Comparison of ENCODE assay signal across 8 cellular contexts in genomic region chr4:6885953-6886557, GRCh38.
DNase-seq lines count a peak whose midpoint lies in the region; ATAC-seq, FAIRE-seq and TF ChIP-seq lines count a peak whose summit lies in the region.

No MANE protein-coding gene starts in this region.

- no peak overlapping the region for H3K4me3 ChIP-seq in GM12864 (ENCODE audit: low read depth, low read length)

- peaks cover 38% of the 10 kb centered on the region for H3K36me3 Mint-ChIP-seq in nephron progenitor cell (ENCODE audit: low read depth)

- peaks cover 5% of the 10 kb centered on the region for H3K27me3 Mint-ChIP-seq in nephron progenitor cell (ENCODE audit: low read depth, poor library complexity)

- H3K4me3 Mint-ChIP-seq in nephron progenitor cell, result no peak overlapping the region

- ATAC-seq in HG03469 (IDR thresholded peaks at IDR 0.05; ENCODE audit: unreplicated experiment) (peak; percentile 40), SK-N-SH treated with all-trans-retinoic acid at 6 μM for 48 hours (peak; percentile 65), GM18502 (IDR thresholded peaks at IDR 0.05; ENCODE audit: poor library complexity, unreplicated experiment) (no peak)

- TF ChIP-seq CTCF in GM12864 (IDR thresholded peaks at IDR 0.05; ENCODE audit: low read depth, low read length, missing control alignments), result peak; percentile 32
- no peak for TF ChIP-seq CTCF in nephron progenitor cell (IDR thresholded peaks at IDR 0.05)

- DNase-seq in GM12864 (ENCODE audit: low read depth), result no peak
- peak; percentile 66 for DNase-seq in fibroblast of peridontal ligament (ENCODE audit: extremely low read depth)
- DNase-seq in nephron progenitor cell, result no peak
- no peak for DNase-seq in NCI-H446 treated with DMSO at 0.1 percent for 48 hours (lab: John Stamatoyannopoulos, UW)
- DNase-seq in urothelium cell line (ENCODE audit: low spot score), result no peak

- H3K9me3 Mint-ChIP-seq in nephron progenitor cell, result peaks cover 16% of the 10 kb centered on the region

- FAIRE-seq in urothelium cell line (lab: Jason Lieb, UNC), result no peak

- H3K4me1 Mint-ChIP-seq in nephron progenitor cell, result peaks cover 43% of the 10 kb centered on the region

- peak overlapping the region; percentile 84 for H3K27ac Mint-ChIP-seq in nephron progenitor cell

TF ChIP-seq in SK-N-SH treated with all-trans-retinoic acid at 6 μM for 48 hours, 23 proteins besides CTCF, POLR2A, EP300 and RAD21:
- TF ChIP-seq ARNTL (CRISPR knock-in tag; IDR thresholded peaks at IDR 0.05; ENCODE audit: borderline replicate concordance, low read depth) (no peak), BACH2 (CRISPR knock-in tag; IDR thresholded peaks at IDR 0.05; ENCODE audit: borderline replicate concordance) (no peak), CSDC2 (CRISPR knock-in tag; IDR thresholded peaks at IDR 0.05) (no peak), PPARA (CRISPR knock-in tag; IDR thresholded peaks at IDR 0.05; ENCODE audit: borderline replicate concordance) (no peak), OSR1 (CRISPR knock-in tag; IDR thresholded peaks at IDR 0.05) (no peak), ESRRG (CRISPR knock-in tag; IDR thresholded peaks at IDR 0.05) (no peak)
